Comparison of ENCODE assay signal across 19 cellular contexts in the genomic region with DNA sequence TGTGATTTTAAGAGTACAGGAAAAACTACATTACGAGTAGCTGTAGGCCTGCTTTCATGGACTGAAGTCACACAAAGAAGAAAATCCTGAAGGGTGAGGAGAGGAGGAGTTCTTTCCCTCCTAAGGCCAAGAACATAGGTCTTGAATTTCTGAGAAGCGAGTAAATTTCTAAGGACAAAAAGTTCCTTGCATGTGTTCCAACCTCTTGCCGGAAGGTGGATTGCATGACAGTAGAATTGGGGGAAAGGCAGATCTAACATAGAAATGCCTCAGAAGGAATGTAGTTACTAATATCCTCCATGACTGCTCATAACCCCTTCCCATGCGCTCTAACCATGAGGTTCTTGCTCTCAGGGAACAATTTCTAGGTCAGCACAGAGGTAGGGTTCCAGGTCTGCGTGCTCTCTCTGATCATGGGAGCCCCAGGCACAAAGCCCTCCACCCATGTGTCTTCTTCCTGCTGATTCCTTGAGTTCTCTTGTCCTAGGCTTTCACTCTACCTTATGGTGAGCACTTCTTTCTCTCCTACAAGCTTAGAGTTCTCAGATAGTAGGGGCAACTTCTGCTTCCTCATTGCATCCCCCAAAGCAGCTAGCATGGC. TPM values are rescaled to one million over a fixed set of nuclear protein-coding genes. Genes with fewer than 3 reads are reported as not detected.
A peak's percentile ranks its signal among the peaks of the same experiment; 100 is the strongest.
DNase-seq lines count a peak whose midpoint lies in the region; ATAC-seq and TF ChIP-seq lines count a peak whose summit lies in the region.
"Had no signal": no experiment of that assay in that cellular context is flagged by ENCODE, and none has a peak within 500 bp of the region (broad histone marks: within the 10 kb centered on the region; RNA-seq: fewer than 3 reads in every experiment).

No MANE protein-coding gene starts in this region.

- DNase-seq in activated naive CD4-positive, alpha-beta T cell treated with anti-CD3 and anti-CD28 coated beads, Interleukin-2, amount 50 U/mL, for 16 hours: no peak
- DNase-seq in OCI-LY7 (ENCODE audit: low spot score): no peak
- no peak for DNase-seq in activated naive CD8-positive, alpha-beta T cell treated with anti-CD3 and anti-CD28 coated beads for 36 hours
- peak in 1 of 2 donors; percentile 55 for DNase-seq in stimulated activated effector memory CD8-positive, alpha-beta T cell treated with anti-CD3 and anti-CD28 coated beads, Interleukin-12 subunit alpha, Interleukin-12 subunit beta, amount 100 ng/mL, for 72 hours (ENCODE audit: low spot score in 2 of 2)
- no peak for DNase-seq in NCI-H2171 (lab: John Stamatoyannopoulos, UW)
- DNase-seq in lower lobe of right lung: no peak
- DNase-seq: amniotic stem cell, Caco-2, left ventricle myocardium inferior, NCI-H1694 treated with DMSO at 0.1 percent for 48 hours, NCI-H510A treated with DMSO at 0.1 percent for 48 hours, occipital lobe, SW 1271 had no signal

- peak overlapping the region; percentile 100 for H3K27ac Mint-ChIP-seq in activated naive CD4-positive, alpha-beta T cell treated with anti-CD3 and anti-CD28 coated beads, Interleukin-2, amount 50 U/mL, for 24 hours
- H3K27ac Mint-ChIP-seq in activated naive CD8-positive, alpha-beta T cell treated with anti-CD3 and anti-CD28 coated beads for 36 hours: peak overlapping the region; percentile 99
- peak overlapping the region; percentile 99 for H3K27ac Mint-ChIP-seq in stimulated activated effector memory CD8-positive, alpha-beta T cell treated with anti-CD3 and anti-CD28 coated beads, Interleukin-12 subunit alpha, Interleukin-12 subunit beta, amount 100 ng/mL, for 72 hours

- H3K27me3 Mint-ChIP-seq in activated naive CD4-positive, alpha-beta T cell treated with anti-CD3 and anti-CD28 coated beads, Interleukin-2, amount 50 U/mL, for 24 hours: no peaks in the 10 kb centered on the region
- peaks cover 7% of the 10 kb centered on the region for H3K27me3 Mint-ChIP-seq in activated naive CD8-positive, alpha-beta T cell treated with anti-CD3 and anti-CD28 coated beads for 36 hours

- no peaks in the 10 kb centered on the region for H3K27me3 ChIP-seq in lower lobe of right lung (ENCODE audit: low read depth)
- H3K27me3 ChIP-seq: esophagus muscularis mucosa had no signal

- TF ChIP-seq CTCF in OCI-LY7 (conservative IDR thresholded peaks at IDR 0.05; ENCODE audit: low read length) (no peak), lower lobe of right lung (IDR thresholded peaks at IDR 0.05) (no peak)

- H3K36me3 ChIP-seq in OCI-LY7 (ENCODE audit: insufficient read depth, low read length) (no peaks in the 10 kb centered on the region), lower lobe of right lung (no peaks in the 10 kb centered on the region)
- H3K36me3 ChIP-seq: cardiac muscle cell, esophagus muscularis mucosa, left ventricle myocardium inferior had no signal

- H3K9me3 Mint-ChIP-seq in activated naive CD4-positive, alpha-beta T cell treated with anti-CD3 and anti-CD28 coated beads, Interleukin-2, amount 50 U/mL, for 24 hours: peaks cover 3% of the 10 kb centered on the region
- H3K9me3 Mint-ChIP-seq in activated naive CD8-positive, alpha-beta T cell treated with anti-CD3 and anti-CD28 coated beads for 36 hours: peaks cover 5% of the 10 kb centered on the region
- no peaks in the 10 kb centered on the region for H3K9me3 Mint-ChIP-seq in stimulated activated effector memory CD8-positive, alpha-beta T cell treated with anti-CD3 and anti-CD28 coated beads, Interleukin-12 subunit alpha, Interleukin-12 subunit beta, amount 100 ng/mL, for 72 hours

- H3K4me3 Mint-ChIP-seq in activated naive CD4-positive, alpha-beta T cell treated with anti-CD3 and anti-CD28 coated beads, Interleukin-2, amount 50 U/mL, for 24 hours: peak overlapping the region; percentile 73
- H3K4me3 Mint-ChIP-seq in activated naive CD8-positive, alpha-beta T cell treated with anti-CD3 and anti-CD28 coated beads for 36 hours: peak overlapping the region; percentile 78
- H3K4me3 Mint-ChIP-seq in stimulated activated effector memory CD8-positive, alpha-beta T cell treated with anti-CD3 and anti-CD28 coated beads, Interleukin-12 subunit alpha, Interleukin-12 subunit beta, amount 100 ng/mL, for 72 hours: peak overlapping the region; percentile 93

- no TSS peak for BruUV-seq in OCI-LY7 (replicated peaks; lab: Mats Ljungman, UMichigan)

- H3K27ac ChIP-seq in OCI-LY7 (ENCODE audit: low read depth, low read length, poor library complexity, severe bottlenecking) (peak overlapping the region; percentile 95), lower lobe of right lung (no peak overlapping the region)
- H3K27ac ChIP-seq: cardiac muscle cell, esophagus muscularis mucosa, GM23248, left ventricle myocardium inferior had no signal

- H4K20me1 ChIP-seq in OCI-LY7 (ENCODE audit: insufficient read depth, low read length): no peaks in the 10 kb centered on the region

- H3K79me2 ChIP-seq in OCI-LY7 (ENCODE audit: insufficient read depth, low read depth, low read length): no peaks in the 10 kb centered on the region

- H3K4me1 ChIP-seq in OCI-LY7 (ENCODE audit: insufficient read depth, low read length, poor library complexity, severe bottlenecking) (peaks cover 53% of the 10 kb centered on the region), lower lobe of right lung (peaks cover 20% of the 10 kb centered on the region)
- H3K4me1 ChIP-seq: Caco-2, left ventricle myocardium inferior had no signal

- no peak for ATAC-seq in stimulated activated effector memory CD8-positive, alpha-beta T cell treated with anti-CD3 and anti-CD28 coated beads, Interleukin-12 subunit alpha, Interleukin-12 subunit beta, amount 100 ng/mL, for 72 hours
- ATAC-seq in HG02623 (IDR thresholded peaks at IDR 0.05; ENCODE audit: unreplicated experiment): no peak
- no peak for ATAC-seq in lower lobe of right lung

- POLR2A ChIA-PET in OCI-LY7 (lab: Charles Lee): interaction anchor here (1.7 kb wide), 1 partner anchor 292 kb away, joined by 7 read pairs; a partner anchor contains a TSS

- H3K36me3 Mint-ChIP-seq in activated naive CD4-positive, alpha-beta T cell treated with anti-CD3 and anti-CD28 coated beads, Interleukin-2, amount 50 U/mL, for 24 hours: peaks cover 58% of the 10 kb centered on the region
- H3K36me3 Mint-ChIP-seq in activated naive CD8-positive, alpha-beta T cell treated with anti-CD3 and anti-CD28 coated beads for 36 hours: peaks cover 85% of the 10 kb centered on the region
- H3K36me3 Mint-ChIP-seq in stimulated activated effector memory CD8-positive, alpha-beta T cell treated with anti-CD3 and anti-CD28 coated beads, Interleukin-12 subunit alpha, Interleukin-12 subunit beta, amount 100 ng/mL, for 72 hours: peaks cover 96% of the 10 kb centered on the region

- H3K4me1 Mint-ChIP-seq in activated naive CD4-positive, alpha-beta T cell treated with anti-CD3 and anti-CD28 coated beads, Interleukin-2, amount 50 U/mL, for 24 hours: peaks cover 98% of the 10 kb centered on the region
- peaks cover 94% of the 10 kb centered on the region for H3K4me1 Mint-ChIP-seq in activated naive CD8-positive, alpha-beta T cell treated with anti-CD3 and anti-CD28 coated beads for 36 hours
- peaks cover 100% of the 10 kb centered on the region for H3K4me1 Mint-ChIP-seq in stimulated activated effector memory CD8-positive, alpha-beta T cell treated with anti-CD3 and anti-CD28 coated beads, Interleukin-12 subunit alpha, Interleukin-12 subunit beta, amount 100 ng/mL, for 72 hours

- H3K4me3 ChIP-seq in OCI-LY7 (ENCODE audit: low read depth, low read length, poor library complexity, severe bottlenecking) (no peak overlapping the region), lower lobe of right lung (no peak overlapping the region)
- H3K4me3 ChIP-seq: cardiac muscle cell, esophagus muscularis mucosa, GM23248, left ventricle myocardium inferior had no signal

- peak overlapping the region; percentile 67; the same call in 1 of the 2 replicates for H2AFZ ChIP-seq in OCI-LY7 (ENCODE audit: low read length)
- H2AFZ ChIP-seq: GM23248 had no signal

- no peaks in the 10 kb centered on the region for H3K9me2 ChIP-seq in OCI-LY7 (ENCODE audit: insufficient read depth, low read length)

- H3K4me2 ChIP-seq in OCI-LY7 (ENCODE audit: low read length): peak overlapping the region; percentile 0; the same call in 1 of the 2 replicates

- CTCF ChIA-PET in OCI-LY7 (lab: Charles Lee; ENCODE audit: unreplicated experiment): no interaction called here

- intact Hi-C loops in OCI-LY7 (cut with micrococcal nuclease; ENCODE audit: unreplicated experiment) (loop anchor here (5.0 kb wide), 1 partner anchor 49 kb away; no protein-coding TSS in a partner anchor), lower lobe of right lung (cut with DNase I) (no loop called here)

- H3K9me3 ChIP-seq in OCI-LY7 (ENCODE audit: low read length): peaks cover 8% of the 10 kb centered on the region; the same call in 1 of the 2 replicates
- H3K9me3 ChIP-seq in lower lobe of right lung: no peaks in the 10 kb centered on the region
- H3K9me3 ChIP-seq: Caco-2, esophagus muscularis mucosa, left ventricle myocardium inferior had no signal

RNA-seq across cellular contexts. Expression of a gene that starts 13.7 kb away (rescaled TPM):
- not detected in 2 replicates for total RNA-seq in OCI-LY7 (2014; rRNA removed; shearing (Covaris generic))
- total RNA-seq in OCI-LY7 (2022) (not detected in 2 replicates), lower lobe of right lung (9.8 TPM)
- total RNA-seq in activated naive CD8-positive, alpha-beta T cell treated with anti-CD3 and anti-CD28 coated beads for 36 hours: 100 to 1,000 TPM; 291 TPM
- total RNA-seq: Caco-2, cardiac muscle cell, GM23248, MCF 10A, occipital lobe had no signal

Comparison
In these comparisons a context has a peak if more than half of its experiments do, and no peak if none do; other contexts are left out.
1. RNA of a gene that starts 13.7 kb away (total RNA-seq): 291 TPM in activated naive CD8-positive, alpha-beta T cell treated with anti-CD3 and anti-CD28 coated beads for 36 hours; 9.8 TPM in lower lobe of right lung (single experiment) and not detected in OCI-LY7; every median in the first group is over 10 times any median in the second.
2. Peak in every context shown above with its lines, with median percentiles within 50 percentile points of each other: H3K27ac Mint-ChIP-seq and H3K4me3 Mint-ChIP-seq.